ENCODE assay signal across 19 cellular contexts in genomic region chr5:89901983-89902382, GRCh38.
DNase-seq lines count a peak whose midpoint lies in the region; ATAC-seq and TF ChIP-seq lines count a peak whose summit lies in the region.
"Had no signal": no experiment of that assay in that cellular context is flagged by ENCODE, and none has a peak within 500 bp of the region (broad histone marks: within the 10 kb centered on the region; RNA-seq: fewer than 3 reads in every experiment).

No MANE protein-coding gene starts in this region.

- peak; percentile 83 for ATAC-seq in thoracic aorta (ENCODE audit: insufficient number of reproducible peaks, low FRiP score, low read depth)
- ATAC-seq in HG03045 (IDR thresholded peaks at IDR 0.05; ENCODE audit: unreplicated experiment) = no peak
- ATAC-seq: activated CD8-positive, alpha-beta T cell treated with anti-CD3 and anti-CD28 coated beads, Interleukin-2, amount 10 ng/mL, durations not matched to agents 7 days and 5 days; stimulated activated naive CD8-positive, alpha-beta T cell treated with anti-CD3 and anti-CD28 coated beads, Interleukin-15, amount 100 ng/mL, for 72 hours had no signal

- peak overlapping the region; percentile 38 for H3K4me3 ChIP-seq in thoracic aorta

- DNase-seq in NCI-H2029 (lab: John Stamatoyannopoulos, UW) = peak; percentile 60
- peak; percentile 81 for DNase-seq in fibroblast of peridontal ligament (ENCODE audit: extremely low read depth)
- DNase-seq in mucosa of gallbladder (ENCODE audit: low spot score) = peak; percentile 12
- peak; percentile 11 for DNase-seq in thoracic aorta (ENCODE audit: low spot score)
- DNase-seq in MV-4-11 (lab: John Stamatoyannopoulos, UW) = no peak
- no peak for DNase-seq in NCI-H82 (lab: John Stamatoyannopoulos, UW)
- no peak for DNase-seq in stimulated activated CD4-positive, alpha-beta T cell treated with anti-CD3 and anti-CD28 coated beads, Interleukin-4, amount 100 ng/mL, for 4 hours
- DNase-seq: activated CD8-positive, alpha-beta T cell treated with anti-CD3 and anti-CD28 coated beads, Interleukin-2, amount 10 ng/mL, durations not matched to agents 7 days and 5 days; COR-L47; H7; Karpas-422; NCI-H1436 treated with DMSO at 0.1 percent for 48 hours; NCI-H2227 treated with DMSO at 0.1 percent for 48 hours; stimulated activated CD4-positive, alpha-beta T cell treated with anti-CD3 and anti-CD28 coated beads, Interleukin-15, amount 100 ng/mL, for 24 hours; stimulated activated naive CD8-positive, alpha-beta T cell treated with anti-CD3 and anti-CD28 coated beads, Interleukin-15, amount 100 ng/mL, for 72 hours; T-helper 1 cell; WERI-Rb-1 had no signal

- no peaks in the 10 kb centered on the region for H3K36me3 ChIP-seq in thoracic aorta
- H3K36me3 ChIP-seq: WERI-Rb-1 had no signal

- no peaks in the 10 kb centered on the region for H3K27me3 ChIP-seq in thoracic aorta (replicated peaks; ENCODE audit: insufficient read depth)

- TF ChIP-seq CTCF in thoracic aorta (IDR thresholded peaks at IDR 0.05) = no peak

- H3K4me1 ChIP-seq in thoracic aorta (ENCODE audit: control insufficient read depth in 1 of 2, low read depth in 2 of 2) = peaks cover 6 to 48% of the 10 kb centered on the region in 2 donors

- no peaks in the 10 kb centered on the region for H3K9me3 ChIP-seq in thoracic aorta

- peak overlapping the region; percentile 49 to 64 for H3K27ac ChIP-seq in thoracic aorta
- H3K27ac ChIP-seq: RWPE1, WERI-Rb-1 had no signal

Comparison
In these comparisons a context has a peak if more than half of its experiments do, and no peak if none do; other contexts are left out.
1. DNase-seq: peak in NCI-H2029 (single experiment), fibroblast of peridontal ligament (single experiment), mucosa of gallbladder (single experiment) and thoracic aorta (single experiment); none in MV-4-11 (single experiment), NCI-H82 (single experiment) and stimulated activated CD4-positive, alpha-beta T cell treated with anti-CD3 and anti-CD28 coated beads, Interleukin-4, amount 100 ng/mL, for 4 hours (0 of 2).